ENCODE assay signal across 8 cellular contexts in the genomic region with DNA sequence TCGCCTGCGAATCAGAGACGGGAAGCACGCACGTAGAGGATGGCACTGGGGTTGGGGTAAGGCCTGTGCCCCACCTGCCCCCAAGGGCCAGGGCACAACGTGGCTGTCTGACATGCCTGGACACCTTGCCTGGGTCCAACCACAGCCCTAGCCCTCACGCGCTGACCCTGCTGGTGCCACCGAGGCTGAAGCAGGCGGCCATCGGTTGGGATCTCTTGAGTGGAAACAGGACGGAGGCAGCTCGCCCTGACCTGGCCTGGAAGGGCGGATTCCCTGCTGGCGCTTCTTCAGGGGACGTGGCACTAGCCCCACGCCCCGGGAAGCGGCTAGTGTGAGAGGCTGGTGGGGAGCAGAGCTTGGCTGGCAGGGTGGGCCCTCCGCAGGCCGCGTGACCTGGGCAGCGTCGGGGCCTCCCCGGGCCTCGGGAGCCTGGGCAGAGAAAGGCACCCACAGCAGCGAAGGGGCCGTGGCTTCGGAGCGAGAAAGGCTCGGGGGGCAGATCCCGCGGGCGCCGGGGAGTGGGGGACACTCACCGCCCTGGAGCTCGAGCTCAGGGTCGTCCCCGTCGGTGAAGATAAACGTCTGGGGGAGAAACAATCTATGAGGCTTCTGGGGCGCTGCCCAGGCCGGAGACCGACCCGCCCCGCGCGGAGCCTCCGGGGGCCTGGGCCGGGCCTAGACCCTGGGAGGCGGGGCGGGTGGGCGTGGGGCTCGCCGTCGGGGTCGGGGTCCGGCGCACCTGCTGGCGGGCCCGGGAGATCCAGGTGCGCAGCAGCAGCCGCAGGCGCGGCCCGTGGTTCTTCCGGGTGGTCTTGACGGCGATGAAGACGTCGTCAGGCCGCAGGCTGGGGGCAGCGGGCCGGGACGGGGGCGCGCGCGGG. TPM values are rescaled to one million over a fixed set of nuclear protein-coding genes. Genes with fewer than 3 reads are reported as not detected.
A peak's percentile ranks its signal among the peaks of the same experiment; 100 is the strongest.
DNase-seq lines count a peak whose midpoint lies in the region; ATAC-seq and TF ChIP-seq lines count a peak whose summit lies in the region.

No MANE protein-coding gene starts in this region.

- H3K4me3 Mint-ChIP-seq in neural progenitor cell, result peak overlapping the region; percentile 90

- peaks cover 21% of the 10 kb centered on the region for H3K4me1 ChIP-seq in OCI-LY7 (ENCODE audit: insufficient read depth, low read length, poor library complexity, severe bottlenecking)
- H3K4me1 ChIP-seq in esophagus (ENCODE audit: control insufficient read depth in 2 of 2, insufficient read depth in 2 of 2, low read length in 1 of 2), result peaks cover 10 to 20% of the 10 kb centered on the region in 2 donors
- peaks cover 7% of the 10 kb centered on the region for H3K4me1 ChIP-seq in neural progenitor cell

- H3K27me3 ChIP-seq in esophagus (ENCODE audit: control insufficient read depth in 1 of 2, insufficient read depth in 2 of 2, low read length in 2 of 2) (no peaks in the 10 kb centered on the region), neural progenitor cell (no peaks in the 10 kb centered on the region)

- no TSS peak for BruUV-seq in OCI-LY7 (replicated peaks; lab: Mats Ljungman, UMichigan)

- no peaks in the 10 kb centered on the region for H3K9me3 ChIP-seq in OCI-LY7 (ENCODE audit: low read length)
- no peaks in the 10 kb centered on the region for H3K9me3 ChIP-seq in esophagus (ENCODE audit: control insufficient read depth in 2 of 2, insufficient read depth in 1 of 2, low read depth in 1 of 2, low read length in 1 of 2)
- no peaks in the 10 kb centered on the region for H3K9me3 ChIP-seq in neural progenitor cell (ENCODE audit: low read depth)

- peak overlapping the region; percentile 81 for H3K27ac Mint-ChIP-seq in neural progenitor cell

- H3K36me3 Mint-ChIP-seq in neural progenitor cell, result peaks cover 6% of the 10 kb centered on the region

- peak; percentile 16 for ATAC-seq in GM18511 (IDR thresholded peaks at IDR 0.05; ENCODE audit: unreplicated experiment)
- ATAC-seq in GM18505 (IDR thresholded peaks at IDR 0.05; ENCODE audit: unreplicated experiment), result no peak

- H3K4me3 ChIP-seq in OCI-LY7 (ENCODE audit: low read depth, low read length, poor library complexity, severe bottlenecking) (peak overlapping the region; percentile 75), esophagus (ENCODE audit: low read depth in 1 of 2, low read length in 2 of 2) (peak overlapping the region; percentile 83 to 85), neural progenitor cell (peak overlapping the region; percentile 98)

- H3K4me2 ChIP-seq in OCI-LY7 (ENCODE audit: low read length) (peak overlapping the region; percentile 89), neural progenitor cell (peak overlapping the region; percentile 97)

- 12 to 20% methylated on average over 51 to 79 of the region's 79 CpGs for WGBS in esophagus, 2 donors

- POLR2A ChIA-PET in OCI-LY7 (lab: Charles Lee), result interaction anchor here (1.0 kb wide), 1 partner anchor 13 kb away, joined by 4 read pairs; the partner anchor contains the start of gene DCXR

- H2AFZ ChIP-seq in OCI-LY7 (ENCODE audit: low read length) (peak overlapping the region; percentile 10; the same call in 1 of the 2 replicates), neural progenitor cell (replicated peaks) (no peak overlapping the region)

- H3F3A ChIP-seq in neural progenitor cell (ENCODE audit: low read depth), result peaks cover 3% of the 10 kb centered on the region

- H4K20me1 ChIP-seq in OCI-LY7 (ENCODE audit: insufficient read depth, low read length) (no peaks in the 10 kb centered on the region), neural progenitor cell (ENCODE audit: low read depth) (peaks cover 16% of the 10 kb centered on the region)

- TF ChIP-seq CTCF in OCI-LY7 (conservative IDR thresholded peaks at IDR 0.05; ENCODE audit: low read length) (no peak), neural progenitor cell (IDR thresholded peaks at IDR 0.05) (no peak)

- H3K27ac ChIP-seq in OCI-LY7 (ENCODE audit: low read depth, low read length, poor library complexity, severe bottlenecking), result no peak overlapping the region
- peak overlapping the region; percentile 34 to 63 for H3K27ac ChIP-seq in esophagus (ENCODE audit: low read depth in 2 of 2, low read length in 1 of 2)
- H3K27ac ChIP-seq in neural progenitor cell, result no peak overlapping the region

- H3K9me2 ChIP-seq in OCI-LY7 (ENCODE audit: insufficient read depth, low read length), result no peaks in the 10 kb centered on the region

- CTCF ChIA-PET in OCI-LY7 (lab: Charles Lee; ENCODE audit: unreplicated experiment), result no interaction called here

- H3K9me3 Mint-ChIP-seq in neural progenitor cell, result no peaks in the 10 kb centered on the region

- TF ChIP-seq POLR2A in GM18505 (IDR thresholded peaks at IDR 0.05; ENCODE audit: borderline replicate concordance, extremely low read depth, insufficient read depth, insufficient read length), result no peak

- H3K79me2 ChIP-seq in OCI-LY7 (ENCODE audit: insufficient read depth, low read depth, low read length) (peaks cover 8% of the 10 kb centered on the region; the same call in 1 of the 2 replicates), neural progenitor cell (ENCODE audit: low read depth) (peaks cover 14% of the 10 kb centered on the region)

- intact Hi-C loops in OCI-LY7 (cut with micrococcal nuclease; ENCODE audit: unreplicated experiment), result loop anchor here (1.0 kb wide), 1 partner anchor 14 kb away; the partner anchor contains the start of gene DCXR

- peak overlapping the region; percentile 52 for H3K9ac ChIP-seq in neural progenitor cell

- H3K36me3 ChIP-seq in OCI-LY7 (ENCODE audit: insufficient read depth, low read length) (peaks cover 28% of the 10 kb centered on the region), esophagus (ENCODE audit: control insufficient read depth in 2 of 2, insufficient read depth in 2 of 2, low read length in 1 of 2) (peaks cover 11 to 52% of the 10 kb centered on the region in 2 donors), neural progenitor cell (no peaks in the 10 kb centered on the region)

- H3K4me1 Mint-ChIP-seq in neural progenitor cell, result peaks cover 6% of the 10 kb centered on the region

- DNase-seq in OCI-LY7 (ENCODE audit: low spot score) (peak; percentile 39), neural progenitor cell (ENCODE audit: low spot score) (no peak), NCI-H1694 (lab: John Stamatoyannopoulos, UW) (no peak), COR-L47 (lab: John Stamatoyannopoulos, UW) (no peak)
- no peak for DNase-seq in activated CD4-positive, alpha-beta T cell treated with anti-CD3 and anti-CD28 coated beads, Interleukin-2, amount 50 U/mL, for 4 hours

- H3K27me3 Mint-ChIP-seq in neural progenitor cell (ENCODE audit: insufficient read depth, low read depth), result peaks cover 4% of the 10 kb centered on the region

RNA-seq across cellular contexts. Expression of gene RFNG, which starts 0.6 kb away (rescaled TPM):
- total RNA-seq in OCI-LY7 (2014; rRNA removed; shearing (Covaris generic)), result 50.5 and 59.4 TPM in 2 replicates
- total RNA-seq in OCI-LY7 (2022), result 41.3 and 47.3 TPM in 2 replicates
- polyA plus RNA-seq in esophagus, result 10 to 100 TPM; 27.4 to 36.4 TPM
- 13.6 and 41.0 TPM in 2 replicates for total RNA-seq in neural progenitor cell (ENCODE audit: low replicate concordance)

RNA-seq across cellular contexts. Expression of gene GPS1, which starts 0.7 kb away (rescaled TPM):
- total RNA-seq in OCI-LY7 (2014; rRNA removed; shearing (Covaris generic)), result 137 and 169 TPM in 2 replicates
- total RNA-seq in OCI-LY7 (2022), result 123 and 133 TPM in 2 replicates
- polyA plus RNA-seq in esophagus, result 10 to 100 TPM; 61.7 to 65.8 TPM
- 86.6 and 174 TPM in 2 replicates for total RNA-seq in neural progenitor cell (ENCODE audit: low replicate concordance)

RNA-seq across cellular contexts. Expression of gene DCXR, which starts 13.5 kb away (rescaled TPM):
- 138 and 147 TPM in 2 replicates for total RNA-seq in OCI-LY7 (2014; rRNA removed; shearing (Covaris generic))
- total RNA-seq in OCI-LY7 (2022) (132 and 138 TPM in 2 replicates), neural progenitor cell (ENCODE audit: low replicate concordance) (36.5 and 64.9 TPM in 2 replicates)
- polyA plus RNA-seq in esophagus, result 100 to 1,000 TPM; 136 to 145 TPM

RNA-seq across cellular contexts. Expression of gene DUS1L, which starts 14.6 kb away (rescaled TPM):
- total RNA-seq in OCI-LY7 (2014; rRNA removed; shearing (Covaris generic)), result 374 and 388 TPM in 2 replicates
- total RNA-seq in OCI-LY7 (2022) (300 and 320 TPM in 2 replicates), neural progenitor cell (ENCODE audit: low replicate concordance) (54.5 and 76.6 TPM in 2 replicates)
- polyA plus RNA-seq in esophagus, result 100 to 1,000 TPM; 118 to 182 TPM

RNA-seq across cellular contexts. Expression of gene RAC3, which starts 19.5 kb away (rescaled TPM):
- 15.7 and 24.4 TPM in 2 replicates for total RNA-seq in OCI-LY7 (2014; rRNA removed; shearing (Covaris generic))
- total RNA-seq in OCI-LY7 (2022) (15.1 and 16.4 TPM in 2 replicates), neural progenitor cell (ENCODE audit: low replicate concordance) (31.6 and 81.2 TPM in 2 replicates)
- polyA plus RNA-seq in esophagus, result 1 to 10 TPM; 7.1 to 9.6 TPM

Comparison
In these comparisons a context has a peak if more than half of its experiments do, and no peak if none do; other contexts are left out.
1. H3K27ac ChIP-seq: peak in esophagus (2 of 2); none in OCI-LY7 (single experiment) and neural progenitor cell (single experiment).
2. Peak in every context shown above with its lines, with median percentiles within 50 percentile points of each other: H3K4me3 ChIP-seq.